Comparison of ENCODE assay signal across 1 cellular context in the genomic region with DNA sequence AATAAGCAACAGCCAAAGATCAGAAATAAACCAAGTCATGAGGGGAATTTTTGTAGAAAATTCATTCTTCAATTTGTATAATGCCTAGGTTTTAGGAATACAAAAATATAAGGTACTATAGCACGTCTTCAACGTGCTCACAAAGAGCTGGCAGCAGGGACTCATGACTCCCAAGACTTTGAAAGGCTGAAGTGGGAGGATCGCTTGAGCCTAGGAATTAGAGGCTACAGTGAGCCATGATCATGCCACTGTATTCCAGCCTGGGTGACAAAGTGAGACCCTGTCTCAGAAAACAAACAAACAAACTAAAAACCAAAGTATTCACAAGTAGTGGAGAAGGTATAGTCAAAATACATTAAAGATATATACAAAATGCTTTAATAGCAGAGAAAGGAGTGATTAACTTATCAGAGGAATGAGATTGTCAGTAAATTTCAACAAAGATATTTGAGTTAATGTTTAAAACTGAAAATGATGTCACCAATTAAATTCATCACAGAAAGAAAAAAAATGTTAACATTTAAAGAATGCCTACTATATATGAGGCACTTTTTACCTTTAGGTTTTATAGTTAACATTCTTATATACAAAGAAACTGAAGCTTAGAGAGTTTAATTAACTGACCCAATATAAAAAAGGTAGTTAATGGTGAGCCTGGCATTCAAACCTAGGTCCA.
TF ChIP-seq lines count a peak whose summit lies in the region.

No MANE protein-coding gene starts in this region.

TF ChIP-seq in GM23338, 12 proteins besides CTCF, POLR2A, EP300 and RAD21 (continued from another document):
- TF ChIP-seq, protein P1, sequence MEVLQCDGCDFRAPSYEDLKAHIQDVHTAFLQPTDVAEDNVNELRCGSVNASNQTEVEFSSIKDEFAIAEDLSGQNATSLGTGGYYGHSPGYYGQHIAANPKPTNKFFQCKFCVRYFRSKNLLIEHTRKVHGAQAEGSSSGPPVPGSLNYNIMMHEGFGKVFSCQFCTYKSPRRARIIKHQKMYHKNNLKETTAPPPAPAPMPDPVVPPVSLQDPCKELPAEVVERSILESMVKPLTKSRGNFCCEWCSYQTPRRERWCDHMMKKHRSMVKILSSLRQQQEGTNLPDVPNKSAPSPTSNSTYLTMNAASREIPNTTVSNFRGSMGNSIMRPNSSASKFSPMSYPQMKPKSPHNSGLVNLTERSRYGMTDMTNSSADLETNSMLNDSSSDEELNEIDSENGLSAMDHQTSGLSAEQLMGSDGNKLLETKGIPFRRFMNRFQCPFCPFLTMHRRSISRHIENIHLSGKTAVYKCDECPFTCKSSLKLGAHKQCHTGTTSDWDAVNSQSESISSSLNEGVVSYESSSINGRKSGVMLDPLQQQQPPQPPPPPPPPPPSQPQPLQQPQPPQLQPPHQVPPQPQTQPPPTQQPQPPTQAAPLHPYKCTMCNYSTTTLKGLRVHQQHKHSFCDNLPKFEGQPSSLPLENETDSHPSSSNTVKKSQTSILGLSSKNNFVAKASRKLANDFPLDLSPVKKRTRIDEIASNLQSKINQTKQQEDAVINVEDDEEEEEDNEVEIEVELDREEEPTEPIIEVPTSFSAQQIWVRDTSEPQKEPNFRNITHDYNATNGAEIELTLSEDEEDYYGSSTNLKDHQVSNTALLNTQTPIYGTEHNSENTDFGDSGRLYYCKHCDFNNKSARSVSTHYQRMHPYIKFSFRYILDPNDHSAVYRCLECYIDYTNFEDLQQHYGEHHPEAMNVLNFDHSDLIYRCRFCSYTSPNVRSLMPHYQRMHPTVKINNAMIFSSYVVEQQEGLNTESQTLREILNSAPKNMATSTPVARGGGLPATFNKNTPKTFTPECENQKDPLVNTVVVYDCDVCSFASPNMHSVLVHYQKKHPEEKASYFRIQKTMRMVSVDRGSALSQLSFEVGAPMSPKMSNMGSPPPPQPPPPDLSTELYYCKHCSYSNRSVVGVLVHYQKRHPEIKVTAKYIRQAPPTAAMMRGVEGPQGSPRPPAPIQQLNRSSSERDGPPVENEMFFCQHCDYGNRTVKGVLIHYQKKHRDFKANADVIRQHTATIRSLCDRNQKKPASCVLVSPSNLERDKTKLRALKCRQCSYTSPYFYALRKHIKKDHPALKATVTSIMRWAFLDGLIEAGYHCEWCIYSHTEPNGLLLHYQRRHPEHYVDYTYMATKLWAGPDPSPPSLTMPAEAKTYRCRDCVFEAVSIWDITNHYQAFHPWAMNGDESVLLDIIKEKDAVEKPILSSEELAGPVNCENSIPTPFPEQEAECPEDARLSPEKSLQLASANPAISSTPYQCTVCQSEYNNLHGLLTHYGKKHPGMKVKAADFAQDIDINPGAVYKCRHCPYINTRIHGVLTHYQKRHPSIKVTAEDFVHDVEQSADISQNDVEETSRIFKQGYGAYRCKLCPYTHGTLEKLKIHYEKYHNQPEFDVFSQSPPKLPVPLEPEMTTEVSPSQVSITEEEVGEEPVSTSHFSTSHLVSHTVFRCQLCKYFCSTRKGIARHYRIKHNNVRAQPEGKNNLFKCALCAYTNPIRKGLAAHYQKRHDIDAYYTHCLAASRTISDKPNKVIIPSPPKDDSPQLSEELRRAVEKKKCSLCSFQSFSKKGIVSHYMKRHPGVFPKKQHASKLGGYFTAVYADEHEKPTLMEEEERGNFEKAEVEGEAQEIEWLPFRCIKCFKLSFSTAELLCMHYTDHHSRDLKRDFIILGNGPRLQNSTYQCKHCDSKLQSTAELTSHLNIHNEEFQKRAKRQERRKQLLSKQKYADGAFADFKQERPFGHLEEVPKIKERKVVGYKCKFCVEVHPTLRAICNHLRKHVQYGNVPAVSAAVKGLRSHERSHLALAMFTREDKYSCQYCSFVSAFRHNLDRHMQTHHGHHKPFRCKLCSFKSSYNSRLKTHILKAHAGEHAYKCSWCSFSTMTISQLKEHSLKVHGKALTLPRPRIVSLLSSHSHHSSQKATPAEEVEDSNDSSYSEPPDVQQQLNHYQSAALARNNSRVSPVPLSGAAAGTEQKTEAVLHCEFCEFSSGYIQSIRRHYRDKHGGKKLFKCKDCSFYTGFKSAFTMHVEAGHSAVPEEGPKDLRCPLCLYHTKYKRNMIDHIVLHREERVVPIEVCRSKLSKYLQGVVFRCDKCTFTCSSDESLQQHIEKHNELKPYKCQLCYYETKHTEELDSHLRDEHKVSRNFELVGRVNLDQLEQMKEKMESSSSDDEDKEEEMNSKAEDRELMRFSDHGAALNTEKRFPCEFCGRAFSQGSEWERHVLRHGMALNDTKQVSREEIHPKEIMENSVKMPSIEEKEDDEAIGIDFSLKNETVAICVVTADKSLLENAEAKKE (CRISPR knock-in tag; IDR thresholded peaks at IDR 0.05) = no peak
- TF ChIP-seq POLR2AphosphoS5 (IDR thresholded peaks at IDR 0.05; ENCODE audit: low read depth) = no peak
TF ChIP-seq in GM23338: peak in this region for 0.
